ENCODE assay signal across 27 cellular contexts in the genomic region with DNA sequence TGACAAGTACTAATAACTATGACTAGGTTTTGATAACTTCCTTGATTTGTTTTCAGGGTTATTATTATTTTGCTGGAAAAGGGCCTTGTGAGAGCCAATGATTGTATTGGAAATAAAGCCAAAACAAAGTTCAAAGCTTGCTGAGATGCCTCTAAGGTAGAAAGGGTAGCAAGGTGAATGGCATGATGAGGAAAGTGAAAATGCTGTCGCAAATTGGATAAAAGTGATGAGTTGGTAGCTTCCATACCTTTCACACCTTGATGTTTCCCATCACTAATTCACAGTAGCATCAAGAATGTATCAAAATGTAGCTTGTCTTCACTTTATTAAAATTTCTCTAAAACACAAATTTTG.
"Had no signal": no experiment of that assay in that cellular context is flagged by ENCODE, and none has a peak within 500 bp of the region (broad histone marks: within the 10 kb centered on the region; RNA-seq: fewer than 3 reads in every experiment).

No MANE protein-coding gene starts in this region.

- H3K79me2 ChIP-seq: parathyroid adenoma had no signal

- H3K9ac ChIP-seq: parathyroid adenoma had no signal

- H2AFZ ChIP-seq: neural progenitor cell, parathyroid adenoma had no signal

- H3K27me3 ChIP-seq: neural progenitor cell, ovary, spleen, thyroid gland, transverse colon, upper lobe of right lung, uterus had no signal

- H3K36me3 ChIP-seq: neural progenitor cell, ovary, spleen, thoracic aorta, thyroid gland, transverse colon, upper lobe of right lung, uterus had no signal

- DNase-seq: naive thymus-derived CD4-positive, alpha-beta T cell; natural killer cell; occipital lobe; ovary; posterior cingulate gyrus; psoas muscle; right cardiac atrium; spleen; stimulated activated CD4-positive, alpha-beta T cell treated with anti-CD3 and anti-CD28 coated beads, Interleukin-12 subunit alpha, Interleukin-12 subunit beta, amount 100 ng/mL, for 4 hours; stimulated activated CD4-positive, alpha-beta T cell treated with anti-CD3 and anti-CD28 coated beads, Interleukin-1b, Interleukin-23, amount 100 ng/mL, for 48 hours; stimulated activated CD4-positive, alpha-beta T cell treated with anti-CD3 and anti-CD28 coated beads, Interleukin-4, amount 100 ng/mL, for 1 hour; stimulated activated CD4-positive, alpha-beta T cell treated with anti-CD3 and anti-CD28 coated beads, Interleukin-4, amount 100 ng/mL, for 4 hours; stimulated activated CD8-positive, alpha-beta memory T cell treated with anti-CD3 and anti-CD28 coated beads, Interleukin-4, amount 100 ng/mL, for 48 hours; stimulated activated naive CD4-positive, alpha-beta T cell; stimulated activated naive CD8-positive, alpha-beta T cell treated with anti-CD3 and anti-CD28 coated beads, Interleukin-15, amount 100 ng/mL, for 72 hours; stimulated activated naive CD8-positive, alpha-beta T cell treated with anti-CD3 and anti-CD28 coated beads, Interleukin-15, Interleukin-2, amounts not matched to agents 100 U/mL and 50 U/mL, for 24 hours; thyroid gland; transverse colon; upper lobe of right lung; uterus had no signal

- H3K4me2 ChIP-seq: neural progenitor cell, smooth muscle cell had no signal

- H3K4me1 ChIP-seq: neural progenitor cell, parathyroid adenoma, psoas muscle, spleen, thyroid gland, transverse colon, upper lobe of right lung, uterus had no signal

- H3K4me3 ChIP-seq: neural progenitor cell, ovary, psoas muscle, skin epidermis, smooth muscle cell, spleen, thyroid gland, transverse colon, upper lobe of right lung, uterus had no signal

- H3K27ac ChIP-seq: neural progenitor cell, ovary, parathyroid adenoma, psoas muscle, skin epidermis, spleen, thoracic aorta, thyroid gland, transverse colon, upper lobe of right lung, uterus had no signal

- ATAC-seq: naive thymus-derived CD4-positive, alpha-beta T cell; natural killer cell; psoas muscle; right cardiac atrium; sciatic nerve; stimulated activated memory B cell treated with anti-CD40 and anti-IgM and Interleukin-4, amounts not matched to agents 10 μg/mL and 1 μg/mL and 100 μg/mL, for 72 hours; stimulated activated naive CD8-positive, alpha-beta T cell treated with anti-CD3 and anti-CD28 coated beads, Interleukin-15, amount 100 ng/mL, for 72 hours; stimulated activated naive CD8-positive, alpha-beta T cell treated with anti-CD3 and anti-CD28 coated beads, Interleukin-15, Interleukin-2, amounts not matched to agents 100 U/mL and 50 U/mL, for 24 hours; upper lobe of right lung had no signal

- H3K9me3 ChIP-seq: ovary, psoas muscle, spleen, thoracic aorta, thyroid gland, transverse colon, upper lobe of right lung, uterus had no signal
